In the genomic region with DNA sequence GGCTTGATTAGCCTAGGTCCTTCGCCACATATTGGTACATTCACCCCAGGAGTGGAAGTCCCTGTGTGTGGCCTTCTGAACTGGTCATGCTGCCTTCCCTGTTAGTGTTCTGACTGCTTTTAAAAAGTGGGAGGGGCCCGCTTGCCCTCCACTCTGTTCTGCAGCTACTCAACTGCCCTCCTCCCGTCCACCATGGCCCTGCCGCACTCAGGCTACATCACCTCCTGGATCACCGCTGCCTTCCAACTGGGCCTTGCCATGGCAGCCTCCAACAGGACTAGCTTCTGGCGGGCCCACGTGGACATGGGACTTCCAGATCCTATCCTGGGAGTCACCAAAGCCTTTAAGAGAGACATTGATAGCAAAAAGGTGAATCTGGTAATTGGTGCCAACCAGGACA, we compare ENCODE assay signal across 39 cellular contexts.
"Had no signal": no experiment of that assay in that cellular context is flagged by ENCODE, and none has a peak within 500 bp of the region (broad histone marks: within the 10 kb centered on the region; RNA-seq: fewer than 3 reads in every experiment).

No MANE protein-coding gene starts in this region.

- H3K27ac ChIP-seq: adrenal gland, ascending aorta, body of pancreas, brain microvascular endothelial cell, breast epithelium, cardiac muscle cell had no signal

- DNase-seq: activated effector memory CD4-positive, alpha-beta T cell treated with anti-CD3 and anti-CD28 coated beads, Interleukin-2, amount 50 U/mL, for 16 hours; activated effector memory CD4-positive, alpha-beta T cell treated with Interleukin-2 at 50 U/mL for 16 hours; activated gamma-delta T cell; activated gamma-delta T cell treated with Interleukin-2 at 50 U/mL for 16 hours; activated naive CD4-positive, alpha-beta T cell; activated naive CD4-positive, alpha-beta T cell treated with anti-CD3 and anti-CD28 coated beads for 36 hours; activated naive CD4-positive, alpha-beta T cell treated with anti-CD3 and anti-CD28 coated beads, Interleukin-2, amount 10 ng/mL, durations not matched to agents 7 days and 5 days; activated naive CD4-positive, alpha-beta T cell treated with anti-CD3 and anti-CD28 coated beads, Interleukin-2, amount 50 U/mL, for 16 hours; activated naive CD4-positive, alpha-beta T cell treated with Interleukin-2 at 50 U/mL for 16 hours; activated naive CD8-positive, alpha-beta T cell treated with anti-CD3 and anti-CD28 coated beads for 36 hours; activated naive CD8-positive, alpha-beta T cell treated with anti-CD3 and anti-CD28 coated beads, Interleukin-2, amount 10 ng/mL, durations not matched to agents 7 days and 5 days; activated naive CD8-positive, alpha-beta T cell treated with anti-CD3 and anti-CD28 coated beads, Interleukin-2, amount 50 U/mL, for 24 hours; activated T-cell treated with anti-CD3 and anti-CD28 coated beads for 4 hours; activated T-cell treated with anti-CD3 and anti-CD28 coated beads, Interleukin-2, amount 50 U/mL, for 1 hour; activated T-cell treated with anti-CD3 and anti-CD28 coated beads, Interleukin-2, amount 50 U/mL, for 24 hours; activated T-cell treated with anti-CD3 and anti-CD28 coated beads, Interleukin-2, amount 50 U/mL, for 4 hours; activated T-cell treated with anti-CD3 and anti-CD28 coated beads, Interleukin-2, amount 50 U/mL, for 48 hours; activated T-cell treated with anti-CD3 and anti-CD28 coated beads, Interleukin-2, amount 50 U/mL, for 72 hours; adrenal gland; amniotic stem cell; amygdala; anterior cingulate cortex; aorta; body of pancreas; brain microvascular endothelial cell; caudate nucleus; central memory CD4-positive, alpha-beta T cell; cerebellar nuclear complex had no signal

- ATAC-seq: activated naive CD4-positive, alpha-beta T cell treated with anti-CD3 and anti-CD28 coated beads, Interleukin-2, amount 50 U/mL, for 72 hours; activated naive CD8-positive, alpha-beta T cell treated with anti-CD3 and anti-CD28 coated beads, Interleukin-2, amount 50 U/mL, for 24 hours; activated T-cell treated with anti-CD3 and anti-CD28 coated beads, Interleukin-2, amount 50 U/mL, for 4 hours; activated T-cell treated with anti-CD3 and anti-CD28 coated beads, Interleukin-2, amount 50 U/mL, for 72 hours; activated T-helper 17 cell treated with anti-CD3 and anti-CD28 coated beads, Interleukin-2, amount 50 U/mL, for 72 hours; body of pancreas had no signal

- H3K9me3 ChIP-seq: adrenal gland, ascending aorta, body of pancreas had no signal

- H3K4me3 ChIP-seq: adrenal gland, ascending aorta, body of pancreas, breast epithelium, cardiac muscle cell had no signal

- H3K4me3 Mint-ChIP-seq: activated naive CD4-positive, alpha-beta T cell treated with anti-CD3 and anti-CD28 coated beads for 36 hours; activated naive CD4-positive, alpha-beta T cell treated with anti-CD3 and anti-CD28 coated beads, Interleukin-2, amount 10 ng/mL, durations not matched to agents 7 days and 5 days; activated naive CD4-positive, alpha-beta T cell treated with anti-CD3 and anti-CD28 coated beads, Interleukin-2, amount 50 U/mL, for 24 hours; activated naive CD8-positive, alpha-beta T cell; activated naive CD8-positive, alpha-beta T cell treated with anti-CD3 and anti-CD28 coated beads for 36 hours; activated naive CD8-positive, alpha-beta T cell treated with anti-CD3 and anti-CD28 coated beads, Interleukin-2, amount 10 ng/mL, durations not matched to agents 7 days and 5 days; activated naive CD8-positive, alpha-beta T cell treated with anti-CD3 and anti-CD28 coated beads, Interleukin-2, amount 50 U/mL, for 24 hours; activated T-cell treated with anti-CD3 and anti-CD28 coated beads, Interleukin-2, amount 50 U/mL, for 24 hours; activated T-cell treated with anti-CD3 and anti-CD28 coated beads, Interleukin-2, amount 50 U/mL, for 4 hours; activated T-cell treated with anti-CD3 and anti-CD28 coated beads, Interleukin-2, amount 50 U/mL, for 72 hours; activated T-helper 1 cell treated with anti-CD3 and anti-CD28 coated beads, Interleukin-12 subunit alpha, Interleukin-12 subunit beta, Interleukin-2, Interleukin-4 antibody, amounts not matched to agents 30 ng/mL and 10 ng/mL and 1 ng/mL, durations not matched to agents 14 hours and 24 hours and 36 hours; activated T-helper 17 cell treated with anti-CD3 and anti-CD28 coated beads, Interleukin-2, amount 50 U/mL, for 72 hours; brain; central memory CD8-positive, alpha-beta T cell had no signal

- H3K9me3 Mint-ChIP-seq: activated naive CD4-positive, alpha-beta T cell treated with anti-CD3 and anti-CD28 coated beads for 36 hours; activated naive CD4-positive, alpha-beta T cell treated with anti-CD3 and anti-CD28 coated beads, Interleukin-2, amount 10 ng/mL, durations not matched to agents 7 days and 5 days; activated naive CD4-positive, alpha-beta T cell treated with anti-CD3 and anti-CD28 coated beads, Interleukin-2, amount 50 U/mL, for 24 hours; activated naive CD4-positive, alpha-beta T cell treated with anti-CD3 and anti-CD28 coated beads, Interleukin-2, amount 50 U/mL, for 72 hours; activated naive CD8-positive, alpha-beta T cell treated with anti-CD3 and anti-CD28 coated beads for 36 hours; activated naive CD8-positive, alpha-beta T cell treated with anti-CD3 and anti-CD28 coated beads, Interleukin-2, amount 50 U/mL, for 24 hours; activated T-cell treated with anti-CD3 and anti-CD28 coated beads, Interleukin-2, amount 50 U/mL, for 24 hours; activated T-helper 2 cell treated with anti-CD3 and anti-CD28 coated beads, Interferon-gamma antibody, Interleukin-2, Interleukin-4, amounts not matched to agents 10 μg/mL and 5 μg/mL and 100 μg/mL, durations not matched to agents 14 hours and 24 hours and 36 hours; central memory CD8-positive, alpha-beta T cell had no signal

- H3K4me1 ChIP-seq: adrenal gland, ascending aorta, body of pancreas, breast epithelium had no signal

- H3K36me3 ChIP-seq: adrenal gland, ascending aorta, brain microvascular endothelial cell, breast epithelium, cardiac muscle cell had no signal

- H3K27ac Mint-ChIP-seq: activated naive CD4-positive, alpha-beta T cell treated with anti-CD3 and anti-CD28 coated beads for 36 hours; activated naive CD4-positive, alpha-beta T cell treated with anti-CD3 and anti-CD28 coated beads, Interleukin-2, amount 10 ng/mL, durations not matched to agents 7 days and 5 days; activated naive CD4-positive, alpha-beta T cell treated with anti-CD3 and anti-CD28 coated beads, Interleukin-2, amount 50 U/mL, for 24 hours; activated naive CD8-positive, alpha-beta T cell; activated naive CD8-positive, alpha-beta T cell treated with anti-CD3 and anti-CD28 coated beads for 36 hours; activated naive CD8-positive, alpha-beta T cell treated with anti-CD3 and anti-CD28 coated beads, Interleukin-2, amount 10 ng/mL, durations not matched to agents 7 days and 5 days; activated naive CD8-positive, alpha-beta T cell treated with anti-CD3 and anti-CD28 coated beads, Interleukin-2, amount 50 U/mL, for 24 hours; activated T-cell treated with anti-CD3 and anti-CD28 coated beads, Interleukin-2, amount 50 U/mL, for 24 hours; activated T-cell treated with anti-CD3 and anti-CD28 coated beads, Interleukin-2, amount 50 U/mL, for 72 hours; activated T-helper 1 cell treated with anti-CD3 and anti-CD28 coated beads, Interleukin-12 subunit alpha, Interleukin-12 subunit beta, Interleukin-2, Interleukin-4 antibody, amounts not matched to agents 30 ng/mL and 10 ng/mL and 1 ng/mL, durations not matched to agents 14 hours and 24 hours and 36 hours; activated T-helper 17 cell treated with anti-CD3 and anti-CD28 coated beads, Interleukin-2, amount 50 U/mL, for 72 hours; activated T-helper 2 cell treated with anti-CD3 and anti-CD28 coated beads, Interferon-gamma antibody, Interleukin-2, Interleukin-4, amounts not matched to agents 10 μg/mL and 5 μg/mL and 100 μg/mL, durations not matched to agents 14 hours and 24 hours and 36 hours; brain had no signal

- H3K27me3 ChIP-seq: ascending aorta, body of pancreas, brain microvascular endothelial cell, breast epithelium, cardiac muscle cell had no signal

- H3K4me1 Mint-ChIP-seq: activated naive CD4-positive, alpha-beta T cell treated with anti-CD3 and anti-CD28 coated beads, Interleukin-2, amount 50 U/mL, for 24 hours; activated naive CD8-positive, alpha-beta T cell treated with anti-CD3 and anti-CD28 coated beads for 36 hours; activated naive CD8-positive, alpha-beta T cell treated with anti-CD3 and anti-CD28 coated beads, Interleukin-2, amount 10 ng/mL, durations not matched to agents 7 days and 5 days; central memory CD8-positive, alpha-beta T cell had no signal

- H3K36me3 Mint-ChIP-seq: activated naive CD4-positive, alpha-beta T cell treated with anti-CD3 and anti-CD28 coated beads, Interleukin-2, amount 10 ng/mL, durations not matched to agents 7 days and 5 days; activated naive CD4-positive, alpha-beta T cell treated with anti-CD3 and anti-CD28 coated beads, Interleukin-2, amount 50 U/mL, for 24 hours; activated naive CD8-positive, alpha-beta T cell; activated naive CD8-positive, alpha-beta T cell treated with anti-CD3 and anti-CD28 coated beads for 36 hours; activated naive CD8-positive, alpha-beta T cell treated with anti-CD3 and anti-CD28 coated beads, Interleukin-2, amount 10 ng/mL, durations not matched to agents 7 days and 5 days; brain had no signal
